In the genomic region with DNA sequence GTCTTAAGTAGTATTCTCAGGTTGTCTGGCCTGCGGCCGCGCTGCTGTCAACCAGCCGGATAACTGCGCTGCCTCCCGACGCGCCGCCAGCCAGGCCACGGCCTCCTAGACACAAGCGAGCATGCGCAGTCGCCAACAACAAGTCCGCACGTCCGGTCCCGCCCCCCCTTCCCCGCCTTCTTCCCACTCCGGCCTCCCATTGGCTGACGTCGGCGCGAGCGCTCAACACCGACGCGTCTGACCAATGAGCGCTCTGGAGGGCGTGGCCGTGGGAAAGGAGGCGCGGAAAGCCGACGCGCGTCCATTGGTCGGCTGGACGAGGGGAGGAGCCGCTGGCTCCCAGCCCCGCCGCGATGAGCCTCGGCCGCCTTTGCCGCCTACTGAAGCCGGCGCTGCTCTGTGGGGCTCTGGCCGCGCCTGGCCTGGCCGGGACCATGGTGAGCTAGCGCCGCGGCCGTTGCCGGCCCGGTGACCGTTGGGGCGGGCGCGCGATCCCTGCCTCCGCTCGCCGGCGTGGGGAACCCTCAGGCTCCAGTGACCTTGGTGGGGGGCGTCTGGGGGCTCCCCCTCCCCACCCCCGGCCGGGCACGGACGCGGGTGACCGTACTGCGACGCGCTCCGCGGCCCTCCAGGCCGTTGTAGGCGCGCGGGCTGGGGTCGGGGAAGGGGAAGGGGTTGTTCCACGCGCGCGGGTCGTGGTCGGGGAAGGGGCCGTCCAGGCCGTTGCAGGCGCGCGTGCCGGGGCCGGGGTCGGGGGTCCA, we compare ENCODE assay signal across 1 cellular context.
A peak's percentile ranks its signal among the peaks of the same experiment; 100 is the strongest.
TF ChIP-seq lines count a peak whose summit lies in the region.

A gene with protein sequence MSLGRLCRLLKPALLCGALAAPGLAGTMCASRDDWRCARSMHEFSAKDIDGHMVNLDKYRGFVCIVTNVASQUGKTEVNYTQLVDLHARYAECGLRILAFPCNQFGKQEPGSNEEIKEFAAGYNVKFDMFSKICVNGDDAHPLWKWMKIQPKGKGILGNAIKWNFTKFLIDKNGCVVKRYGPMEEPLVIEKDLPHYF (plus strand): TSS at position 304 of the 761 bp plus-strand sequence. CDS start 50 bp downstream, at position 354.

TF ChIP-seq in WTC11, 78 proteins besides CTCF, POLR2A, EP300 and RAD21 (continued from another document):
- TF ChIP-seq, protein P1, sequence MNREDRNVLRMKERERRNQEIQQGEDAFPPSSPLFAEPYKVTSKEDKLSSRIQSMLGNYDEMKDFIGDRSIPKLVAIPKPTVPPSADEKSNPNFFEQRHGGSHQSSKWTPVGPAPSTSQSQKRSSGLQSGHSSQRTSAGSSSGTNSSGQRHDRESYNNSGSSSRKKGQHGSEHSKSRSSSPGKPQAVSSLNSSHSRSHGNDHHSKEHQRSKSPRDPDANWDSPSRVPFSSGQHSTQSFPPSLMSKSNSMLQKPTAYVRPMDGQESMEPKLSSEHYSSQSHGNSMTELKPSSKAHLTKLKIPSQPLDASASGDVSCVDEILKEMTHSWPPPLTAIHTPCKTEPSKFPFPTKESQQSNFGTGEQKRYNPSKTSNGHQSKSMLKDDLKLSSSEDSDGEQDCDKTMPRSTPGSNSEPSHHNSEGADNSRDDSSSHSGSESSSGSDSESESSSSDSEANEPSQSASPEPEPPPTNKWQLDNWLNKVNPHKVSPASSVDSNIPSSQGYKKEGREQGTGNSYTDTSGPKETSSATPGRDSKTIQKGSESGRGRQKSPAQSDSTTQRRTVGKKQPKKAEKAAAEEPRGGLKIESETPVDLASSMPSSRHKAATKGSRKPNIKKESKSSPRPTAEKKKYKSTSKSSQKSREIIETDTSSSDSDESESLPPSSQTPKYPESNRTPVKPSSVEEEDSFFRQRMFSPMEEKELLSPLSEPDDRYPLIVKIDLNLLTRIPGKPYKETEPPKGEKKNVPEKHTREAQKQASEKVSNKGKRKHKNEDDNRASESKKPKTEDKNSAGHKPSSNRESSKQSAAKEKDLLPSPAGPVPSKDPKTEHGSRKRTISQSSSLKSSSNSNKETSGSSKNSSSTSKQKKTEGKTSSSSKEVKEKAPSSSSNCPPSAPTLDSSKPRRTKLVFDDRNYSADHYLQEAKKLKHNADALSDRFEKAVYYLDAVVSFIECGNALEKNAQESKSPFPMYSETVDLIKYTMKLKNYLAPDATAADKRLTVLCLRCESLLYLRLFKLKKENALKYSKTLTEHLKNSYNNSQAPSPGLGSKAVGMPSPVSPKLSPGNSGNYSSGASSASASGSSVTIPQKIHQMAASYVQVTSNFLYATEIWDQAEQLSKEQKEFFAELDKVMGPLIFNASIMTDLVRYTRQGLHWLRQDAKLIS (CRISPR knock-in tag; IDR thresholded peaks at IDR 0.05; ENCODE audit: borderline replicate concordance), result no peak
- no peak for TF ChIP-seq ZNF263 (CRISPR knock-in tag; IDR thresholded peaks at IDR 0.05; ENCODE audit: low read depth)
- TF ChIP-seq RELA (CRISPR knock-in tag; IDR thresholded peaks at IDR 0.05; ENCODE audit: borderline replicate concordance), result no peak; the same call in 1 of the 2 replicates
- TF ChIP-seq NFYB (CRISPR knock-in tag; conservative IDR thresholded peaks at IDR 0.05; ENCODE audit: low read depth), result peak; percentile 91
- no peak for TF ChIP-seq CREB1 (CRISPR knock-in tag; IDR thresholded peaks at IDR 0.05)
- no peak for TF ChIP-seq TEAD4 (CRISPR knock-in tag; IDR thresholded peaks at IDR 0.05)
- TF ChIP-seq CBFB (CRISPR knock-in tag; IDR thresholded peaks at IDR 0.05; ENCODE audit: low read depth), result no peak
- TF ChIP-seq, protein P2, sequence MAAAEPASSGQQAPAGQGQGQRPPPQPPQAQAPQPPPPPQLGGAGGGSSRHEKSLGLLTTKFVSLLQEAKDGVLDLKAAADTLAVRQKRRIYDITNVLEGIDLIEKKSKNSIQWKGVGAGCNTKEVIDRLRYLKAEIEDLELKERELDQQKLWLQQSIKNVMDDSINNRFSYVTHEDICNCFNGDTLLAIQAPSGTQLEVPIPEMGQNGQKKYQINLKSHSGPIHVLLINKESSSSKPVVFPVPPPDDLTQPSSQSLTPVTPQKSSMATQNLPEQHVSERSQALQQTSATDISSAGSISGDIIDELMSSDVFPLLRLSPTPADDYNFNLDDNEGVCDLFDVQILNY (CRISPR knock-in tag; IDR thresholded peaks at IDR 0.05), result peak; percentile 90; the same call in 1 of the 2 replicates
- TF ChIP-seq GTF2I (CRISPR knock-in tag; conservative IDR thresholded peaks at IDR 0.05), result no peak
- TF ChIP-seq RORB (CRISPR knock-in tag; IDR thresholded peaks at IDR 0.05), result no peak
- TF ChIP-seq SMAD3 (CRISPR knock-in tag; IDR thresholded peaks at IDR 0.05; ENCODE audit: borderline replicate concordance), result peak; percentile 22; the same call in 1 of the 2 replicates
